Comparison of ENCODE assay signal across 2 cellular contexts in genomic region chr19:50136603-50137365, GRCh38.
TF ChIP-seq lines count a peak whose summit lies in the region.
"Not testable (repeated sequence)": the region's sequence is repeated elsewhere in the genome, so short reads cannot be mapped to it uniquely, and the experiment has no call there.

No MANE protein-coding gene starts in this region.

TF ChIP-seq in HCT116, 20 proteins besides CTCF, POLR2A, EP300 and RAD21:
- TF ChIP-seq, protein P1, sequence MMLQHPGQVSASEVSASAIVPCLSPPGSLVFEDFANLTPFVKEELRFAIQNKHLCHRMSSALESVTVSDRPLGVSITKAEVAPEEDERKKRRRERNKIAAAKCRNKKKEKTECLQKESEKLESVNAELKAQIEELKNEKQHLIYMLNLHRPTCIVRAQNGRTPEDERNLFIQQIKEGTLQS (IDR thresholded peaks at IDR 0.05) = 0 out of 2 replicates have a peak, but pooled peaks have one; percentile 13

TF ChIP-seq in HepG2, 621 proteins besides CTCF, POLR2A, EP300 and RAD21:
- TF ChIP-seq ZNF687 (CRISPR knock-in tag; IDR thresholded peaks at IDR 0.05) (0 out of 2 replicates have a peak, but pooled peaks have one; percentile 11), ZBTB25 (CRISPR knock-in tag; IDR thresholded peaks at IDR 0.05) (0 out of 2 replicates have a peak, but pooled peaks have one; percentile 21), ZNF142 (CRISPR knock-in tag; IDR thresholded peaks at IDR 0.05) (peak; percentile 61; the same call in 1 of the 2 replicates), FOXK1 (CRISPR knock-in tag; IDR thresholded peaks at IDR 0.05; ENCODE audit: borderline replicate concordance, low read depth) (0 out of 2 replicates have a peak, but pooled peaks have one; percentile 26), YEATS2 (CRISPR knock-in tag; IDR thresholded peaks at IDR 0.05; ENCODE audit: borderline replicate concordance) (0 out of 2 replicates have a peak, but pooled peaks have one; percentile 16), GATAD1 (CRISPR knock-in tag; IDR thresholded peaks at IDR 0.05) (0 out of 2 replicates have a peak, but pooled peaks have one; percentile 8), FOXA1 (CRISPR knock-in tag; IDR thresholded peaks at IDR 0.05) (0 out of 2 replicates have a peak, but pooled peaks have one; percentile 27), THAP11 (CRISPR knock-in tag; IDR thresholded peaks at IDR 0.05) (0 out of 2 replicates have a peak, but pooled peaks have one; percentile 16), YEATS4 (CRISPR knock-in tag; IDR thresholded peaks at IDR 0.05; ENCODE audit: borderline replicate concordance) (0 out of 2 replicates have a peak, but pooled peaks have one; percentile 39), MAF1 (CRISPR knock-in tag; IDR thresholded peaks at IDR 0.05; ENCODE audit: borderline replicate concordance) (0 out of 2 replicates have a peak, but pooled peaks have one; percentile 49), ZNF205 (CRISPR knock-in tag; IDR thresholded peaks at IDR 0.05) (0 out of 2 replicates have a peak, but pooled peaks have one; percentile 14), NR2F1 (CRISPR knock-in tag; IDR thresholded peaks at IDR 0.05) (peak in 1 of 2 experiments; percentile 46; a peak in 1 of 4 replicates), ETV5 (CRISPR knock-in tag; IDR thresholded peaks at IDR 0.05; ENCODE audit: borderline replicate concordance) (0 out of 2 replicates have a peak, but pooled peaks have one; percentile 16), ZNF225 (CRISPR knock-in tag; IDR thresholded peaks at IDR 0.05) (0 out of 2 replicates have a peak, but pooled peaks have one; percentile 44), HHEX (CRISPR knock-in tag; IDR thresholded peaks at IDR 0.05) (0 out of 2 replicates have a peak, but pooled peaks have one; percentile 31), MIER2 (CRISPR knock-in tag; IDR thresholded peaks at IDR 0.05) (0 out of 2 replicates have a peak, but pooled peaks have one; percentile 17)
- TF ChIP-seq, protein P2, sequence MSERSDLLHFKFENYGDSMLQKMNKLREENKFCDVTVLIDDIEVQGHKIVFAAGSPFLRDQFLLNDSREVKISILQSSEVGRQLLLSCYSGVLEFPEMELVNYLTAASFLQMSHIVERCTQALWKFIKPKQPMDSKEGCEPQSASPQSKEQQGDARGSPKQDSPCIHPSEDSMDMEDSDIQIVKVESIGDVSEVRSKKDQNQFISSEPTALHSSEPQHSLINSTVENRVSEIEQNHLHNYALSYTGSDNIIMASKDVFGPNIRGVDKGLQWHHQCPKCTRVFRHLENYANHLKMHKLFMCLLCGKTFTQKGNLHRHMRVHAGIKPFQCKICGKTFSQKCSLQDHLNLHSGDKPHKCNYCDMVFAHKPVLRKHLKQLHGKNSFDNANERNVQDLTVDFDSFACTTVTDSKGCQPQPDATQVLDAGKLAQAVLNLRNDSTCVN (CRISPR knock-in tag; IDR thresholded peaks at IDR 0.05; ENCODE audit: borderline replicate concordance) = 0 out of 2 replicates have a peak, but pooled peaks have one; percentile 33
- TF ChIP-seq, protein P3, sequence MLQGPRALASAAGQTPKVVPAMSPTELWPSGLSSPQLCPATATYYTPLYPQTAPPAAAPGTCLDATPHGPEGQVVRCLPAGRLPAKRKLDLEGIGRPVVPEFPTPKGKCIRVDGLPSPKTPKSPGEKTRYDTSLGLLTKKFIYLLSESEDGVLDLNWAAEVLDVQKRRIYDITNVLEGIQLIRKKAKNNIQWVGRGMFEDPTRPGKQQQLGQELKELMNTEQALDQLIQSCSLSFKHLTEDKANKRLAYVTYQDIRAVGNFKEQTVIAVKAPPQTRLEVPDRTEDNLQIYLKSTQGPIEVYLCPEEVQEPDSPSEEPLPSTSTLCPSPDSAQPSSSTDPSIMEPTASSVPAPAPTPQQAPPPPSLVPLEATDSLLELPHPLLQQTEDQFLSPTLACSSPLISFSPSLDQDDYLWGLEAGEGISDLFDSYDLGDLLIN (CRISPR knock-in tag; IDR thresholded peaks at IDR 0.05; ENCODE audit: borderline replicate concordance) = peak; percentile 33; the same call in 1 of the 2 replicates
- TF ChIP-seq FOXA1 (IDR thresholded peaks at IDR 0.05) = not testable (repeated sequence)
- TF ChIP-seq, protein P4, sequence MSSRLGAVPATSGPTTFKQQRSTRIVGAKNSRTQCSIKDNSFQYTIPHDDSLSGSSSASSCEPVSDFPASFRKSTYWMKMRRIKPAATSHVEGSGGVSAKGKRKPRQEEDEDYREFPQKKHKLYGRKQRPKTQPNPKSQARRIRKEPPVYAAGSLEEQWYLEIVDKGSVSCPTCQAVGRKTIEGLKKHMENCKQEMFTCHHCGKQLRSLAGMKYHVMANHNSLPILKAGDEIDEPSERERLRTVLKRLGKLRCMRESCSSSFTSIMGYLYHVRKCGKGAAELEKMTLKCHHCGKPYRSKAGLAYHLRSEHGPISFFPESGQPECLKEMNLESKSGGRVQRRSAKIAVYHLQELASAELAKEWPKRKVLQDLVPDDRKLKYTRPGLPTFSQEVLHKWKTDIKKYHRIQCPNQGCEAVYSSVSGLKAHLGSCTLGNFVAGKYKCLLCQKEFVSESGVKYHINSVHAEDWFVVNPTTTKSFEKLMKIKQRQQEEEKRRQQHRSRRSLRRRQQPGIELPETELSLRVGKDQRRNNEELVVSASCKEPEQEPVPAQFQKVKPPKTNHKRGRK (CRISPR knock-in tag; IDR thresholded peaks at IDR 0.05) = 0 out of 2 replicates have a peak, but pooled peaks have one; percentile 32
- TF ChIP-seq, protein P5, sequence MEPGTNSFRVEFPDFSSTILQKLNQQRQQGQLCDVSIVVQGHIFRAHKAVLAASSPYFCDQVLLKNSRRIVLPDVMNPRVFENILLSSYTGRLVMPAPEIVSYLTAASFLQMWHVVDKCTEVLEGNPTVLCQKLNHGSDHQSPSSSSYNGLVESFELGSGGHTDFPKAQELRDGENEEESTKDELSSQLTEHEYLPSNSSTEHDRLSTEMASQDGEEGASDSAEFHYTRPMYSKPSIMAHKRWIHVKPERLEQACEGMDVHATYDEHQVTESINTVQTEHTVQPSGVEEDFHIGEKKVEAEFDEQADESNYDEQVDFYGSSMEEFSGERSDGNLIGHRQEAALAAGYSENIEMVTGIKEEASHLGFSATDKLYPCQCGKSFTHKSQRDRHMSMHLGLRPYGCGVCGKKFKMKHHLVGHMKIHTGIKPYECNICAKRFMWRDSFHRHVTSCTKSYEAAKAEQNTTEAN (CRISPR knock-in tag; conservative IDR thresholded peaks at IDR 0.05) = peak; percentile 74; the same call in 1 of the 2 replicates
- TF ChIP-seq, protein P6, sequence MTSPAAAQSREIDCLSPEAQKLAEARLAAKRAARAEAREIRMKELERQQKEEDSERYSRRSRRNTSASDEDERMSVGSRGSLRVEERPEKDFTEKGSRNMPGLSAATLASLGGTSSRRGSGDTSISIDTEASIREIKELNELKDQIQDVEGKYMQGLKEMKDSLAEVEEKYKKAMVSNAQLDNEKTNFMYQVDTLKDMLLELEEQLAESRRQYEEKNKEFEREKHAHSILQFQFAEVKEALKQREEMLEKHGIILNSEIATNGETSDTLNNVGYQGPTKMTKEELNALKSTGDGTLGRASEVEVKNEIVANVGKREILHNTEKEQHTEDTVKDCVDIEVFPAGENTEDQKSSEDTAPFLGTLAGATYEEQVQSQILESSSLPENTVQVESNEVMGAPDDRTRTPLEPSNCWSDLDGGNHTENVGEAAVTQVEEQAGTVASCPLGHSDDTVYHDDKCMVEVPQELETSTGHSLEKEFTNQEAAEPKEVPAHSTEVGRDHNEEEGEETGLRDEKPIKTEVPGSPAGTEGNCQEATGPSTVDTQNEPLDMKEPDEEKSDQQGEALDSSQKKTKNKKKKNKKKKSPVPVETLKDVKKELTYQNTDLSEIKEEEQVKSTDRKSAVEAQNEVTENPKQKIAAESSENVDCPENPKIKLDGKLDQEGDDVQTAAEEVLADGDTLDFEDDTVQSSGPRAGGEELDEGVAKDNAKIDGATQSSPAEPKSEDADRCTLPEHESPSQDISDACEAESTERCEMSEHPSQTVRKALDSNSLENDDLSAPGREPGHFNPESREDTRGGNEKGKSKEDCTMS (CRISPR knock-in tag; conservative IDR thresholded peaks at IDR 0.05) = peak; percentile 77; the same call in 1 of the 2 replicates
- TF ChIP-seq, protein P7, sequence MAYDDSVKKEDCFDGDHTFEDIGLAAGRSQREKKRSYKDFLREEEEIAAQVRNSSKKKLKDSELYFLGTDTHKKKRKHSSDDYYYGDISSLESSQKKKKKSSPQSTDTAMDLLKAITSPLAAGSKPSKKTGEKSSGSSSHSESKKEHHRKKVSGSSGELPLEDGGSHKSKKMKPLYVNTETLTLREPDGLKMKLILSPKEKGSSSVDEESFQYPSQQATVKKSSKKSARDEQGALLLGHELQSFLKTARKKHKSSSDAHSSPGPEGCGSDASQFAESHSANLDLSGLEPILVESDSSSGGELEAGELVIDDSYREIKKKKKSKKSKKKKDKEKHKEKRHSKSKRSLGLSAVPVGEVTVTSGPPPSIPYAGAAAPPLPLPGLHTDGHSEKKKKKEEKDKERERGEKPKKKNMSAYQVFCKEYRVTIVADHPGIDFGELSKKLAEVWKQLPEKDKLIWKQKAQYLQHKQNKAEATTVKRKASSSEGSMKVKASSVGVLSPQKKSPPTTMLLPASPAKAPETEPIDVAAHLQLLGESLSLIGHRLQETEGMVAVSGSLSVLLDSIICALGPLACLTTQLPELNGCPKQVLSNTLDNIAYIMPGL (CRISPR knock-in tag; IDR thresholded peaks at IDR 0.05; ENCODE audit: borderline replicate concordance in 1 of 2, low read depth in 1 of 2) = peak in 1 of 2 experiments; percentile 73; a peak in 1 of 4 replicates
